ENCODE assay signal across 21 cellular contexts in genomic region chr2:42164046-42164445, GRCh38.
"Had no signal": no experiment of that assay in that cellular context is flagged by ENCODE, and none has a peak within 500 bp of the region (broad histone marks: within the 10 kb centered on the region; RNA-seq: fewer than 3 reads in every experiment).

No MANE protein-coding gene starts in this region.

- H3K27ac Mint-ChIP-seq: activated naive CD4-positive, alpha-beta T cell treated with anti-CD3 and anti-CD28 coated beads, Interleukin-2, amount 10 ng/mL, durations not matched to agents 7 days and 5 days; activated T-cell treated with anti-CD3 and anti-CD28 coated beads, Interleukin-2, amount 50 U/mL, for 24 hours; effector memory CD8-positive, alpha-beta T cell had no signal

- DNase-seq: activated CD4-positive, alpha-beta T cell treated with anti-CD3 and anti-CD28 coated beads, Interleukin-2, amount 50 U/mL, for 48 hours; activated naive CD4-positive, alpha-beta T cell treated with anti-CD3 and anti-CD28 coated beads, Interleukin-2, amount 10 ng/mL, durations not matched to agents 7 days and 5 days; activated T-cell treated with anti-CD3 and anti-CD28 coated beads, Interleukin-2, amount 50 U/mL, for 24 hours; dermis blood vessel endothelial cell; effector memory CD8-positive, alpha-beta T cell; gastrocnemius medialis; heart right ventricle; left colon; midbrain; right cardiac atrium; small intestine; stimulated activated CD4-positive, alpha-beta T cell treated with anti-CD3 and anti-CD28 coated beads, Interleukin-4, amount 100 ng/mL, for 4 hours; stimulated activated CD8-positive, alpha-beta memory T cell treated with anti-CD3 and anti-CD28 coated beads, Interleukin-4, amount 100 ng/mL, for 48 hours; stimulated activated naive CD8-positive, alpha-beta T cell treated with anti-CD3 and anti-CD28 coated beads, Interleukin-15, Interleukin-2, amounts not matched to agents 100 U/mL and 50 U/mL, for 24 hours; T1000; testis; WERI-Rb-1 had no signal

- H3K9me3 ChIP-seq: ascending aorta, gastrocnemius medialis, heart right ventricle, prostate gland, testis had no signal

- H3K4me3 Mint-ChIP-seq: activated naive CD4-positive, alpha-beta T cell treated with anti-CD3 and anti-CD28 coated beads, Interleukin-2, amount 10 ng/mL, durations not matched to agents 7 days and 5 days; activated T-cell treated with anti-CD3 and anti-CD28 coated beads, Interleukin-2, amount 50 U/mL, for 24 hours; effector memory CD8-positive, alpha-beta T cell had no signal

- H3K4me3 ChIP-seq: ascending aorta, gastrocnemius medialis, heart right ventricle, lung, prostate gland, testis had no signal

- H3K27ac ChIP-seq: ascending aorta, epithelial cell of prostate, gastrocnemius medialis, heart right ventricle, prostate gland, testis, WERI-Rb-1 had no signal

- H3K36me3 ChIP-seq: ascending aorta, gastrocnemius medialis, heart right ventricle, prostate gland, WERI-Rb-1 had no signal

- H3K27me3 ChIP-seq: ascending aorta, gastrocnemius medialis, heart right ventricle, testis had no signal

- H3K4me1 ChIP-seq: gastrocnemius medialis, prostate gland, testis had no signal

- H3K27me3 Mint-ChIP-seq: activated T-cell treated with anti-CD3 and anti-CD28 coated beads, Interleukin-2, amount 50 U/mL, for 24 hours; effector memory CD8-positive, alpha-beta T cell had no signal

- H3K9me3 Mint-ChIP-seq: activated naive CD4-positive, alpha-beta T cell treated with anti-CD3 and anti-CD28 coated beads, Interleukin-2, amount 10 ng/mL, durations not matched to agents 7 days and 5 days; activated T-cell treated with anti-CD3 and anti-CD28 coated beads, Interleukin-2, amount 50 U/mL, for 24 hours; effector memory CD8-positive, alpha-beta T cell had no signal
